In the genomic region with DNA sequence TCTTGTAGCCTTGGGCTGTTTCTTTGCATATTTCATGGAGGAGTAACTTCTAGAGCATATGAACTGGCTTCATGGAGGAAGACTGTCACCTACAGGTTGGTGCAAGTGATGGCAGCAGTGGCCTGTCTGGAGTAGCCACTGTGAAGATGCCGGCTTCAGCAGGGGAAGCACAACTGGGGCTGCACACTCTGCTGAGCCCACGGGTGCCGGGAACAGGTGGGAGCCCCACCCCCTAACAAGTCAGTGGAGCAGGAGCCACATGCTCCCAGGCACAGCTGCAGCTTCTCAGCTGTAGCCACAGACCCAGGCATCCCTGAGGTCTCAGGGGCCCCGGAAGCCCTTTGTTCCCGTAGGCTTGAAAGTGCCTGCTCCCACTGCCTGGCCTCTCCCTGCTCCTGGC, we compare ENCODE assay signal across 9 cellular contexts. TPM values are rescaled to one million over a fixed set of nuclear protein-coding genes. Genes with fewer than 3 reads are reported as not detected.
DNase-seq lines count a peak whose midpoint lies in the region; ATAC-seq and TF ChIP-seq lines count a peak whose summit lies in the region.
"Had no signal": no experiment of that assay in that cellular context is flagged by ENCODE, and none has a peak within 500 bp of the region (broad histone marks: within the 10 kb centered on the region; RNA-seq: fewer than 3 reads in every experiment).

No MANE protein-coding gene starts in this region.

- TF ChIP-seq RAD21 in Ishikawa (IDR thresholded peaks at IDR 0.05; ENCODE audit: low read depth) = peak; percentile 75

- H3K27ac ChIP-seq in caudate nucleus (ENCODE audit: low read depth, low read length) = no peak overlapping the region
- H3K27ac ChIP-seq: tibial nerve had no signal

- POLR2A ChIA-PET in GM10248 (lab: Yijun Ruan, JAX) = no interaction called here

- H3K4me3 ChIP-seq in cardiac fibroblast (replicated peaks in 1 of 2; ENCODE audit: low read depth in 2 of 2, low read length in 2 of 2) (no peak overlapping the region), mucosa of descending colon (no peak overlapping the region)
- H3K4me3 ChIP-seq: tibial nerve had no signal

- H3K36me3 ChIP-seq in mucosa of descending colon (ENCODE audit: low read depth) = no peaks in the 10 kb centered on the region
- H3K36me3 ChIP-seq: tibial nerve had no signal

- intact Hi-C loops in mucosa of descending colon (cut with DNase I, micrococcal nuclease) = no loop called here

- peak; percentile 24 for DNase-seq in GM10248 (ENCODE audit: extremely low spot score)
- peak; percentile 29 to 45 for DNase-seq in cardiac fibroblast (ENCODE audit: low read depth in 2 of 2)
- DNase-seq in mucosa of descending colon = peak in 1 of 3 donors; percentile 19
- DNase-seq in caudate nucleus (lab: John Stamatoyannopoulos, UW) = no peak

- no peaks in the 10 kb centered on the region for H3K4me1 ChIP-seq in mucosa of descending colon (ENCODE audit: low read depth)
- H3K4me1 ChIP-seq: tibial nerve had no signal

- no peaks in the 10 kb centered on the region for H3K9me3 ChIP-seq in mucosa of descending colon

- CTCF ChIA-PET in GM10248 (lab: Yijun Ruan, JAX) = interaction anchor here (1.0 to 1.3 kb wide), 2 partner anchors 11 to 284 kb away, joined by 3 read pairs; no protein-coding TSS in a partner anchor

- no peak for TF ChIP-seq EP300 in Ishikawa (IDR thresholded peaks at IDR 0.05; ENCODE audit: borderline replicate concordance)

- ATAC-seq in mucosa of descending colon = peak; percentile 60
- ATAC-seq in GM21447 (IDR thresholded peaks at IDR 0.05; ENCODE audit: unreplicated experiment) = no peak
- ATAC-seq in HG03354 (IDR thresholded peaks at IDR 0.05; ENCODE audit: poor library complexity, severe bottlenecking, unreplicated experiment) = no peak
- no peak for ATAC-seq in GM18907 (IDR thresholded peaks at IDR 0.05; ENCODE audit: unreplicated experiment)

- TF ChIP-seq CTCF in GM10248 (IDR thresholded peaks at IDR 0.05; ENCODE audit: control extremely low read depth, extremely low read depth, low read depth, missing control alignments) = peak; percentile 41
- peak; percentile 48 for TF ChIP-seq CTCF in cardiac fibroblast (IDR thresholded peaks at IDR 0.05; ENCODE audit: low read depth, low read length)
- TF ChIP-seq CTCF in mucosa of descending colon (IDR thresholded peaks at IDR 0.05) = peak; percentile 14

TF ChIP-seq in Ishikawa, 13 proteins besides CTCF, POLR2A, EP300 and RAD21:
- TF ChIP-seq NFIC (IDR thresholded peaks at IDR 0.05) = no peak
- TF ChIP-seq ZBTB7A (IDR thresholded peaks at IDR 0.05; ENCODE audit: low read depth) = no peak
- no peak for TF ChIP-seq REST (IDR thresholded peaks at IDR 0.05; ENCODE audit: low read depth)
- TF ChIP-seq TCF12 (IDR thresholded peaks at IDR 0.05; ENCODE audit: low read depth) = no peak
- TF ChIP-seq TAF1 (IDR thresholded peaks at IDR 0.05; ENCODE audit: low read depth) = no peak
- TF ChIP-seq YY1 (IDR thresholded peaks at IDR 0.05; ENCODE audit: low read depth) = no peak
- no peak for TF ChIP-seq CREB1 (IDR thresholded peaks at IDR 0.05; ENCODE audit: low read depth)
- no peak for TF ChIP-seq EGR1 (IDR thresholded peaks at IDR 0.05)
- TF ChIP-seq, protein P1, sequence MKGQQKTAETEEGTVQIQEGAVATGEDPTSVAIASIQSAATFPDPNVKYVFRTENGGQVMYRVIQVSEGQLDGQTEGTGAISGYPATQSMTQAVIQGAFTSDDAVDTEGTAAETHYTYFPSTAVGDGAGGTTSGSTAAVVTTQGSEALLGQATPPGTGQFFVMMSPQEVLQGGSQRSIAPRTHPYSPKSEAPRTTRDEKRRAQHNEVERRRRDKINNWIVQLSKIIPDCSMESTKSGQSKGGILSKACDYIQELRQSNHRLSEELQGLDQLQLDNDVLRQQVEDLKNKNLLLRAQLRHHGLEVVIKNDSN (IDR thresholded peaks at IDR 0.05) = no peak
TF ChIP-seq in Ishikawa: peak in this region for 0.

RNA-seq across cellular contexts. Expression of gene C1orf185, which starts 43.2 kb away (rescaled TPM):
- total RNA-seq in mucosa of descending colon = not detected
- total RNA-seq: tibial nerve had no signal

Comparison
In these comparisons a context has a peak if more than half of its experiments do, and no peak if none do; other contexts are left out.
1. DNase-seq: peak in GM10248 (single experiment) and cardiac fibroblast (2 of 2); none in caudate nucleus (0 of 61).
2. Peak in every context shown above with its lines, with median percentiles within 50 percentile points of each other: CTCF ChIP-seq.